In the genomic region with DNA sequence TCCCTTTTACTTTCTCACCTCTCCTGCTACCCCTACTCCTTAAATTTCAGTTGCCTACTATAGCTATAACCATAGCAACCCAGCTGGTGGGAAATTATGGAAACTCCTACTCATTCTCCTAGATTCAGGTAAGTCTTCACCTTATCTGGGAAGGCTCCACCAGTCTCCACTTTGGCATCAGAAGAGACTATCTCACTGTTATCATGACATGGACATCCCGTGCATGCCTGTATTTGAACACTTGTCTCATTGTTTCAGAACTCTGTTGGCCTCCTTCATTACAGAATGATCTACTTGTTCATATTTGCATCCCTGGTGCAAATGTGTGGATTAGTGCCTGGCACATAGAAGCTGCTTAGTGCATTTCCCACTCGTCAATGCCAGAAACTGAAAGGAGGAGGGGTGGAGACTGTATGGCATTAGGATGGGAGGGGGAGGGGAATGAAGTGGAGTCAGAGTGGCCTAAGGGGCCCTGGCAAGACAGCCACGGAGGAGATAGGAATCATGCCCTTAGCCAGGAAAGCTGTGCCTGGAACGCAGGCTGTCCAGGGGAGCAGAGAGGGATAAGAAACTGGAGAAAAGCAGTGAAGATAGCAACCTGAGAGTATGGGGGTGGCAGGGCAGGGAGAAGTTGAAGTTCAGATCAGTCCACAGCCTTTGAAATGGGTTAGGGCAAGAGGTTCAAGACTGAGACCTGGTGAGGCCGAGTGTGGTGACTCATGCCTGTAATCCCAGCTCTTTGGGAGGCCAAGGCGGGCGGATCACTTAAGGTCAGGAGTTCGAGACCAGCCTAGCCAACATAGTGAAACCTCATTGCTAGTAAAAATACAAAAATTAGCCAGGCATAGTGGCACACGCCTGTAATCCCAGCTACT, we compare ENCODE assay signal across 9 cellular contexts. TPM values are rescaled to one million over a fixed set of nuclear protein-coding genes. Genes with fewer than 3 reads are reported as not detected.
A peak's percentile ranks its signal among the peaks of the same experiment; 100 is the strongest.
DNase-seq lines count a peak whose midpoint lies in the region; FAIRE-seq and TF ChIP-seq lines count a peak whose summit lies in the region.
"Had no signal": no experiment of that assay in that cellular context is flagged by ENCODE, and none has a peak within 500 bp of the region (broad histone marks: within the 10 kb centered on the region; RNA-seq: fewer than 3 reads in every experiment).

No MANE protein-coding gene starts in this region.

- DNase-seq in A673 (ENCODE audit: low spot score) (peak; percentile 95), G401 (ENCODE audit: low spot score) (peak; percentile 5), frontal cortex (ENCODE audit: low spot score in 2 of 2) (no peak), NCI-H187 (lab: John Stamatoyannopoulos, UW) (no peak), hepatic stellate cell (ENCODE audit: low spot score) (no peak), NCI-H345 (lab: John Stamatoyannopoulos, UW) (no peak)

- no peaks in the 10 kb centered on the region for H3K79me2 ChIP-seq in SU-DHL-6 (ENCODE audit: insufficient read depth, low read length)

- no peaks in the 10 kb centered on the region for H3K9me2 ChIP-seq in SU-DHL-6 (replicated peaks; ENCODE audit: insufficient read depth, low read length)

- TSS peak; percentile 87 for BruUV-seq in A673 (replicated peaks; lab: Mats Ljungman, UMichigan)

- H3K4me3 ChIP-seq in A673 (ENCODE audit: low read depth, low read length, poor library complexity, severe bottlenecking) (peak overlapping the region; percentile 17), SU-DHL-6 (ENCODE audit: insufficient read depth, low read length, poor library complexity, severe bottlenecking) (no peak overlapping the region), iPS-18a (ENCODE audit: low read length) (peak overlapping the region; percentile 28)
- H3K4me3 ChIP-seq: sigmoid colon had no signal

- H3K36me3 ChIP-seq in A673 (ENCODE audit: insufficient read depth, low read length, poor library complexity, severe bottlenecking), result no peaks in the 10 kb centered on the region
- H3K36me3 ChIP-seq in SU-DHL-6 (ENCODE audit: low read length), result no peaks in the 10 kb centered on the region
- no peaks in the 10 kb centered on the region for H3K36me3 ChIP-seq in iPS-18a (ENCODE audit: control insufficient read depth, low read depth, low read length)
- H3K36me3 ChIP-seq: sigmoid colon had no signal

- no peaks in the 10 kb centered on the region for H4K20me1 ChIP-seq in SU-DHL-6 (ENCODE audit: low read depth, low read length)

- H2AFZ ChIP-seq in SU-DHL-6 (ENCODE audit: low read depth, low read length, severe bottlenecking), result no peak overlapping the region

- H3K27ac ChIP-seq in A673 (ENCODE audit: low read depth, low read length, poor library complexity, severe bottlenecking) (peak overlapping the region; percentile 69), SU-DHL-6 (ENCODE audit: low read depth, low read length) (no peak overlapping the region), iPS-18a (ENCODE audit: low read length) (no peak overlapping the region)
- H3K27ac ChIP-seq: sigmoid colon had no signal

- H3K27me3 ChIP-seq in A673 (replicated peaks; ENCODE audit: insufficient read depth, low read depth, low read length, poor library complexity) (no peaks in the 10 kb centered on the region), SU-DHL-6 (ENCODE audit: low read length) (no peaks in the 10 kb centered on the region), iPS-18a (ENCODE audit: control insufficient read depth, insufficient read depth, low read length) (peaks cover 12% of the 10 kb centered on the region)
- H3K27me3 ChIP-seq: sigmoid colon had no signal

- in situ Hi-C loops in G401 (cut with HindIII; ENCODE audit: low sequenced_read_pairs), result no loop called here

- TF ChIP-seq CTCF in A673 (conservative IDR thresholded peaks at IDR 0.05; ENCODE audit: low read depth, low read length), result no peak
- no peak for TF ChIP-seq CTCF in SU-DHL-6 (IDR thresholded peaks at IDR 0.05; ENCODE audit: insufficient read depth, low read length, poor library complexity, severe bottlenecking)

- FAIRE-seq in frontal cortex (lab: Jason Lieb, UNC), result no peak

- peaks cover under 1% of the 10 kb centered on the region for H3K9me3 ChIP-seq in A673 (ENCODE audit: low read depth, low read length, poor library complexity, severe bottlenecking)
- H3K9me3 ChIP-seq in SU-DHL-6 (ENCODE audit: insufficient read depth, low read length), result no peaks in the 10 kb centered on the region
- H3K9me3 ChIP-seq in iPS-18a (ENCODE audit: control insufficient read depth, low read depth, low read length), result no peaks in the 10 kb centered on the region
- H3K9me3 ChIP-seq: sigmoid colon had no signal

- CTCF ChIA-PET in A673 (lab: Charles Lee), result interaction anchor here (0.6 to 2.6 kb wide), 9 partner anchors 9 to 177 kb away, joined by 3 to 41 read pairs (median 4); no protein-coding TSS in a partner anchor

- H3F3A ChIP-seq in SU-DHL-6 (ENCODE audit: insufficient read depth), result no peaks in the 10 kb centered on the region

- intact Hi-C loops in A673 (cut with micrococcal nuclease; ENCODE audit: unreplicated experiment), result loop anchor here (1.0 kb wide), 3 partner anchors 48 to 362 kb away; a partner anchor contains a TSS

- POLR2A ChIA-PET in A673 (lab: Charles Lee; ENCODE audit: low non-redundant PET), result interaction anchor here (0.6 to 0.7 kb wide), 3 partner anchors 10 to 195 kb away, joined by 3 read pairs; no protein-coding TSS in a partner anchor

- H3K4me1 ChIP-seq in A673 (ENCODE audit: insufficient read depth, low read length, poor library complexity, severe bottlenecking) (peaks cover 55% of the 10 kb centered on the region), iPS-18a (ENCODE audit: control insufficient read depth, low read depth, low read length) (peaks cover 7% of the 10 kb centered on the region)

- peak overlapping the region; percentile 27 for H3K4me2 ChIP-seq in SU-DHL-6 (ENCODE audit: low read depth, low read length, poor library complexity, severe bottlenecking)

- H3K9ac ChIP-seq in SU-DHL-6 (ENCODE audit: low read length) (no peak overlapping the region), iPS-18a (ENCODE audit: low read length) (no peak overlapping the region)

RNA-seq across cellular contexts. Expression of a gene that starts 53.8 kb away (rescaled TPM):
- 1,416 and 1,470 TPM in 2 replicates for total RNA-seq in A673 (2021)
- total RNA-seq in G401 (2014; rRNA removed; shearing (Covaris generic)), result 145 and 188 TPM in 2 replicates
- 297 TPM for total RNA-seq in frontal cortex

Comparison
In these comparisons a context has a peak if more than half of its experiments do, and no peak if none do; other contexts are left out.
1. DNase-seq: peak in A673 (single experiment) and G401 (single experiment); none in frontal cortex (0 of 2), NCI-H187 (0 of 2), hepatic stellate cell (single experiment) and NCI-H345 (single experiment).